In genomic region chr15:52021892-52022540, GRCh38 we compare ENCODE assay signal across 8 cellular contexts. TPM values are rescaled to one million over a fixed set of nuclear protein-coding genes. Genes with fewer than 3 reads are reported as not detected.
A peak's percentile ranks its signal among the peaks of the same experiment; 100 is the strongest.
DNase-seq lines count a peak whose midpoint lies in the region; FAIRE-seq and TF ChIP-seq lines count a peak whose summit lies in the region.

No MANE protein-coding gene starts in this region.

- H3K9me3 ChIP-seq in Caco-2 (no peaks in the 10 kb centered on the region), endodermal cell (ENCODE audit: control insufficient read depth, low read length) (no peaks in the 10 kb centered on the region)

- no peaks in the 10 kb centered on the region for H3K36me3 ChIP-seq in Caco-2 (ENCODE audit: control insufficient read depth, insufficient read depth, low read length)
- H3K36me3 ChIP-seq in endodermal cell (ENCODE audit: control insufficient read depth, insufficient read depth, low read length) = peaks cover 4% of the 10 kb centered on the region
- H3K36me3 ChIP-seq in H7 (replicated peaks; ENCODE audit: control insufficient read depth, insufficient read depth, low read length) = no peaks in the 10 kb centered on the region

- DNase-seq in Caco-2 (no peak), NCI-H2171 (lab: John Stamatoyannopoulos, UW) (peak; percentile 7), endodermal cell (no peak), osteocyte (ENCODE audit: extremely low spot score, unreplicated experiment) (no peak), NCI-H2081 (lab: John Stamatoyannopoulos, UW) (no peak), GM20000 (ENCODE audit: low spot score) (no peak), H7 (no peak), D721Med (ENCODE audit: insufficient read length, low spot score) (no peak)

- H3K27me3 ChIP-seq in Caco-2 (replicated peaks; ENCODE audit: control insufficient read depth, insufficient read depth, low read length) (no peaks in the 10 kb centered on the region), endodermal cell (ENCODE audit: control insufficient read depth, insufficient read depth, low read length, poor library complexity, severe bottlenecking) (no peaks in the 10 kb centered on the region), H7 (ENCODE audit: control insufficient read depth, insufficient read depth, low read length) (no peaks in the 10 kb centered on the region)

- intact Hi-C loops in Caco-2 (cut with micrococcal nuclease; ENCODE audit: unreplicated experiment) = no loop called here

- TF ChIP-seq CTCF in Caco-2 (IDR thresholded peaks at IDR 0.05; ENCODE audit: insufficient read depth in 1 of 2, low read depth in 1 of 2, low read length in 1 of 2, severe bottlenecking in 1 of 2, unreplicated experiment in 1 of 2) (no peak), endodermal cell (conservative IDR thresholded peaks at IDR 0.05) (no peak), osteocyte (IDR thresholded peaks at IDR 0.05) (no peak), GM20000 (IDR thresholded peaks at IDR 0.05; ENCODE audit: extremely low read depth, missing control alignments) (no peak), D721Med (IDR thresholded peaks at IDR 0.05; ENCODE audit: insufficient read depth, missing control alignments) (no peak)

- H3K27me3 Mint-ChIP-seq in Caco-2 (ENCODE audit: insufficient read depth, unreplicated experiment) (no peaks in the 10 kb centered on the region), endodermal cell (ENCODE audit: insufficient read depth) (peaks cover 2% of the 10 kb centered on the region), osteocyte (ENCODE audit: unreplicated experiment) (no peaks in the 10 kb centered on the region)

- WGBS in endodermal cell (ENCODE audit: insufficient coverage in 1 of 2, insufficient read length in 1 of 2), 2 experiments = 84 to 90% methylated on average over 9 of the region's 10 CpGs

- CTCF ChIA-PET in Caco-2 (lab: Charles Lee) = no interaction called here

- no TSS peak for BruUV-seq in Caco-2 (replicated peaks; lab: Mats Ljungman, UMichigan)

- H3K9ac ChIP-seq in endodermal cell (ENCODE audit: extremely low read depth, low read length, poor library complexity, severe bottlenecking) = peak overlapping the region; percentile 82

- H3K4me3 ChIP-seq in Caco-2 (ENCODE audit: low read depth, low read length) (no peak overlapping the region), endodermal cell (ENCODE audit: low read length) (no peak overlapping the region), H7 (ENCODE audit: insufficient read depth, low read depth, low read length) (no peak overlapping the region)

- no peaks in the 10 kb centered on the region for H3K9me3 Mint-ChIP-seq in Caco-2 (ENCODE audit: unreplicated experiment)
- peaks cover 1% of the 10 kb centered on the region for H3K9me3 Mint-ChIP-seq in endodermal cell
- no peaks in the 10 kb centered on the region for H3K9me3 Mint-ChIP-seq in osteocyte (ENCODE audit: unreplicated experiment)

- H3K27ac Mint-ChIP-seq in Caco-2 (ENCODE audit: unreplicated experiment) = peak overlapping the region; percentile 96
- H3K27ac Mint-ChIP-seq in endodermal cell = peak overlapping the region; percentile 81
- peak overlapping the region; percentile 98 for H3K27ac Mint-ChIP-seq in osteocyte (ENCODE audit: unreplicated experiment)

- H3K4me1 Mint-ChIP-seq in Caco-2 (ENCODE audit: low read depth, unreplicated experiment) = peaks cover 16% of the 10 kb centered on the region
- peaks cover 30% of the 10 kb centered on the region for H3K4me1 Mint-ChIP-seq in endodermal cell
- peaks cover 48% of the 10 kb centered on the region for H3K4me1 Mint-ChIP-seq in osteocyte (ENCODE audit: unreplicated experiment)

- peaks cover 12% of the 10 kb centered on the region; the same call in 1 of the 2 replicates for H3K4me1 ChIP-seq in Caco-2
- H3K4me1 ChIP-seq in endodermal cell (ENCODE audit: control insufficient read depth, insufficient read depth, low read length) = no peaks in the 10 kb centered on the region

- H3K36me3 Mint-ChIP-seq in Caco-2 (ENCODE audit: insufficient read depth, unreplicated experiment) (peaks cover 22% of the 10 kb centered on the region), endodermal cell (ENCODE audit: low read depth) (no peaks in the 10 kb centered on the region), osteocyte (ENCODE audit: unreplicated experiment) (no peaks in the 10 kb centered on the region)

- POLR2A ChIA-PET in Caco-2 (lab: Charles Lee) = no interaction called here

- H3K27ac ChIP-seq in endodermal cell (ENCODE audit: low read depth, low read length) = no peak overlapping the region

- FAIRE-seq in D721Med (lab: Jason Lieb, UNC) = no peak

- H3K4me3 Mint-ChIP-seq in Caco-2 (ENCODE audit: unreplicated experiment) = peak overlapping the region; percentile 93
- no peak overlapping the region for H3K4me3 Mint-ChIP-seq in endodermal cell
- peak overlapping the region; percentile 61 for H3K4me3 Mint-ChIP-seq in osteocyte (ENCODE audit: unreplicated experiment)

RNA-seq across cellular contexts. Expression of gene MAPK6, which starts 3.0 kb away (rescaled TPM):
- total RNA-seq in Caco-2 (2022) (68.2 and 69.8 TPM in 2 replicates), endodermal cell (10 to 100 TPM; 80.2 to 81.6 TPM), osteocyte (44.3 and 46.1 TPM in 2 replicates)
- polyA plus RNA-seq in endodermal cell (2013, experiment 1 of 2) = 81.4 TPM
- polyA plus RNA-seq in endodermal cell (2013, experiment 2 of 2) = 81.6 TPM
- total RNA-seq in H7 (2014; rRNA removed; shearing (Covaris generic)) = 77.0 and 83.7 TPM in 2 replicates

RNA-seq across cellular contexts. Expression of gene LEO1, which starts 50.4 kb away (rescaled TPM):
- total RNA-seq in Caco-2 (2022) = 30.7 and 32.2 TPM in 2 replicates
- 10 to 100 TPM; 25.6 to 26.5 TPM for total RNA-seq in endodermal cell
- 27.2 TPM for polyA plus RNA-seq in endodermal cell (2013, experiment 1 of 2)
- 31.1 TPM for polyA plus RNA-seq in endodermal cell (2013, experiment 2 of 2)
- total RNA-seq in osteocyte = 17.9 and 19.4 TPM in 2 replicates
- 15.1 and 26.9 TPM in 2 replicates for total RNA-seq in H7 (2014; rRNA removed; shearing (Covaris generic))
